In the genomic region with DNA sequence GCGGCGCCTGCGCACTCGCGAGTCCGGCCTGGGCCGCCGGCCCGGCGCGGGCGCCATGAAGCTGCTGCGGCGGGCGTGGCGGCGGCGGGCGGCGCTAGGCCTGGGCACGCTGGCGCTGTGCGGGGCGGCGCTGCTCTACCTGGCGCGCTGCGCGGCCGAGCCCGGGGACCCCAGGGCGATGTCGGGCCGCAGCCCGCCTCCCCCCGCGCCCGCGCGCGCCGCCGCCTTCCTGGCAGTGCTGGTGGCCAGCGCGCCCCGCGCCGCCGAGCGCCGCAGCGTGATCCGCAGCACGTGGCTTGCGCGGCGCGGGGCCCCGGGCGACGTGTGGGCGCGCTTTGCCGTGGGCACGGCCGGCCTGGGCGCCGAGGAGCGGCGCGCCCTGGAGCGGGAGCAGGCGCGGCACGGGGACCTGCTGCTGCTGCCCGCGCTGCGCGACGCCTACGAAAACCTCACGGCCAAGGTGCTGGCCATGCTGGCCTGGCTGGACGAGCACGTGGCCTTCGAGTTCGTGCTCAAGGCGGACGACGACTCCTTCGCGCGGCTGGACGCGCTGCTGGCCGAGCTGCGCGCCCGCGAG, we compare ENCODE assay signal across 8 cellular contexts. TPM values are rescaled to one million over a fixed set of nuclear protein-coding genes. Genes with fewer than 3 reads are reported as not detected.
A peak's percentile ranks its signal among the peaks of the same experiment; 100 is the strongest.
DNase-seq lines count a peak whose midpoint lies in the region; ATAC-seq and TF ChIP-seq lines count a peak whose summit lies in the region.

A gene (plus strand): TSS at position 14 of the 577 bp plus-strand sequence. CDS start 42 bp downstream, at position 56.

- H3K27me3 Mint-ChIP-seq in activated T-helper 2 cell treated with anti-CD3 and anti-CD28 coated beads, Interferon-gamma antibody, Interleukin-2, Interleukin-4, amounts not matched to agents 10 μg/mL and 5 μg/mL and 100 μg/mL, durations not matched to agents 14 hours and 24 hours and 36 hours (ENCODE audit: low read depth) = no peaks in the 10 kb centered on the region

- no peak for ATAC-seq in stimulated activated effector memory CD8-positive, alpha-beta T cell treated with anti-CD3 and anti-CD28 coated beads, Interleukin-12 subunit alpha, Interleukin-12 subunit beta, amount 100 ng/mL, for 72 hours
- no peak for ATAC-seq in GM19455 (IDR thresholded peaks at IDR 0.05; ENCODE audit: unreplicated experiment)

- no peaks in the 10 kb centered on the region for H3K9me3 Mint-ChIP-seq in activated T-helper 2 cell treated with anti-CD3 and anti-CD28 coated beads, Interferon-gamma antibody, Interleukin-2, Interleukin-4, amounts not matched to agents 10 μg/mL and 5 μg/mL and 100 μg/mL, durations not matched to agents 14 hours and 24 hours and 36 hours
- H3K9me3 Mint-ChIP-seq in stimulated activated effector memory CD8-positive, alpha-beta T cell treated with anti-CD3 and anti-CD28 coated beads, Interleukin-12 subunit alpha, Interleukin-12 subunit beta, amount 100 ng/mL, for 72 hours = no peaks in the 10 kb centered on the region

- intact Hi-C loops in activated T-helper 2 cell treated with anti-CD3 and anti-CD28 coated beads, Interferon-gamma antibody, Interleukin-2, Interleukin-4, amounts not matched to agents 10 μg/mL and 5 μg/mL and 100 μg/mL, durations not matched to agents 14 hours and 24 hours and 36 hours (cut with micrococcal nuclease) = loop anchor here (5.0 kb wide), 1 partner anchor 40 kb away; a partner anchor contains a TSS

- in situ Hi-C loops in GM13976 (cut with MboI; ENCODE audit: low sequenced_read_pairs, unreplicated experiment) = no loop called here

- H3K36me3 Mint-ChIP-seq in activated T-helper 2 cell treated with anti-CD3 and anti-CD28 coated beads, Interferon-gamma antibody, Interleukin-2, Interleukin-4, amounts not matched to agents 10 μg/mL and 5 μg/mL and 100 μg/mL, durations not matched to agents 14 hours and 24 hours and 36 hours (ENCODE audit: low read depth) = peaks cover 49% of the 10 kb centered on the region
- H3K36me3 Mint-ChIP-seq in stimulated activated effector memory CD8-positive, alpha-beta T cell treated with anti-CD3 and anti-CD28 coated beads, Interleukin-12 subunit alpha, Interleukin-12 subunit beta, amount 100 ng/mL, for 72 hours = peaks cover 63% of the 10 kb centered on the region

- peak within 1 kb of the TSS; percentile 67 for H3K9ac ChIP-seq in iPS-15b (ENCODE audit: low read depth, low read length)

- TF ChIP-seq CTCF in AG09309 (IDR thresholded peaks at IDR 0.05; ENCODE audit: control insufficient read depth, insufficient read depth, low read depth, low read length, missing control alignments) = no peak
- TF ChIP-seq CTCF in GM13976 (IDR thresholded peaks at IDR 0.05; ENCODE audit: borderline replicate concordance, control extremely low read depth, extremely low read depth, insufficient read depth, missing control alignments) = no peak

- no peaks in the 10 kb centered on the region for H3K9me3 ChIP-seq in iPS-15b (ENCODE audit: control insufficient read depth, insufficient read depth, low read length)

- H3K4me1 Mint-ChIP-seq in activated T-helper 2 cell treated with anti-CD3 and anti-CD28 coated beads, Interferon-gamma antibody, Interleukin-2, Interleukin-4, amounts not matched to agents 10 μg/mL and 5 μg/mL and 100 μg/mL, durations not matched to agents 14 hours and 24 hours and 36 hours (ENCODE audit: low read depth) = peaks cover 23% of the 10 kb centered on the region
- peaks cover 35% of the 10 kb centered on the region for H3K4me1 Mint-ChIP-seq in stimulated activated effector memory CD8-positive, alpha-beta T cell treated with anti-CD3 and anti-CD28 coated beads, Interleukin-12 subunit alpha, Interleukin-12 subunit beta, amount 100 ng/mL, for 72 hours

- DNase-seq in AG09309 (ENCODE audit: low read depth) = no peak
- no peak for DNase-seq in H7
- DNase-seq in activated T-helper 2 cell treated with anti-CD3 and anti-CD28 coated beads, Interferon-gamma antibody, Interleukin-2, Interleukin-4, amounts not matched to agents 10 μg/mL and 5 μg/mL and 100 μg/mL, durations not matched to agents 14 hours and 24 hours and 36 hours (ENCODE audit: low spot score) = no peak
- DNase-seq in stimulated activated effector memory CD8-positive, alpha-beta T cell treated with anti-CD3 and anti-CD28 coated beads, Interleukin-12 subunit alpha, Interleukin-12 subunit beta, amount 100 ng/mL, for 72 hours (ENCODE audit: low spot score in 2 of 2) = no peak
- no peak for DNase-seq in GM13976 (ENCODE audit: low spot score)
- DNase-seq in HK-2 (ENCODE audit: unreplicated experiment) = no peak

- no peaks in the 10 kb centered on the region for H3K27me3 ChIP-seq in H7 (ENCODE audit: control insufficient read depth, insufficient read depth, low read length)
- H3K27me3 ChIP-seq in iPS-15b (ENCODE audit: control insufficient read depth, insufficient read depth, low read length) = no peaks in the 10 kb centered on the region

- H3K36me3 ChIP-seq in H7 (replicated peaks; ENCODE audit: control insufficient read depth, insufficient read depth, low read length) (no peaks in the 10 kb centered on the region; the same call in none of the 2 replicates), iPS-15b (ENCODE audit: control insufficient read depth, insufficient read depth, low read length) (peaks cover 16% of the 10 kb centered on the region)

- H3K4me3 ChIP-seq in AG09309 (ENCODE audit: control insufficient read depth, low read depth, low read length) (peak within 1 kb of the TSS; percentile 93), H7 (ENCODE audit: insufficient read depth, low read depth, low read length) (peak within 1 kb of the TSS; percentile 91), iPS-15b (ENCODE audit: low read depth, low read length) (peak within 1 kb of the TSS; percentile 57)

- peak within 1 kb of the TSS; percentile 81 for H3K27ac Mint-ChIP-seq in activated T-helper 2 cell treated with anti-CD3 and anti-CD28 coated beads, Interferon-gamma antibody, Interleukin-2, Interleukin-4, amounts not matched to agents 10 μg/mL and 5 μg/mL and 100 μg/mL, durations not matched to agents 14 hours and 24 hours and 36 hours
- H3K27ac Mint-ChIP-seq in stimulated activated effector memory CD8-positive, alpha-beta T cell treated with anti-CD3 and anti-CD28 coated beads, Interleukin-12 subunit alpha, Interleukin-12 subunit beta, amount 100 ng/mL, for 72 hours = peak within 1 kb of the TSS; percentile 94

- peak within 1 kb of the TSS; percentile 92 for H3K4me3 Mint-ChIP-seq in activated T-helper 2 cell treated with anti-CD3 and anti-CD28 coated beads, Interferon-gamma antibody, Interleukin-2, Interleukin-4, amounts not matched to agents 10 μg/mL and 5 μg/mL and 100 μg/mL, durations not matched to agents 14 hours and 24 hours and 36 hours (ENCODE audit: low read depth)
- peak within 1 kb of the TSS; percentile 87 for H3K4me3 Mint-ChIP-seq in stimulated activated effector memory CD8-positive, alpha-beta T cell treated with anti-CD3 and anti-CD28 coated beads, Interleukin-12 subunit alpha, Interleukin-12 subunit beta, amount 100 ng/mL, for 72 hours

- no peaks in the 10 kb centered on the region for H3K4me1 ChIP-seq in iPS-15b (ENCODE audit: control insufficient read depth, insufficient read depth, low read length)

RNA-seq across cellular contexts. Expression of the gene that starts here (rescaled TPM):
- total RNA-seq in H7 (2014; rRNA removed; shearing (Covaris generic)) = 40.3 and 47.2 TPM in 2 replicates
- 34.6 and 35.8 TPM in 2 replicates for total RNA-seq in activated T-helper 2 cell treated with anti-CD3 and anti-CD28 coated beads, Interferon-gamma antibody, Interleukin-2, Interleukin-4, amounts not matched to agents 10 μg/mL and 5 μg/mL and 100 μg/mL, durations not matched to agents 14 hours and 24 hours and 36 hours
